In genomic region chr2:211367711-211368110, GRCh38 we compare ENCODE assay signal across 10 cellular contexts.
DNase-seq lines count a peak whose midpoint lies in the region; ATAC-seq and TF ChIP-seq lines count a peak whose summit lies in the region.
"Had no signal": no experiment of that assay in that cellular context is flagged by ENCODE, and none has a peak within 500 bp of the region (broad histone marks: within the 10 kb centered on the region; RNA-seq: fewer than 3 reads in every experiment).

No MANE protein-coding gene starts in this region.

- no peak overlapping the region for H4K8ac ChIP-seq in trophoblast cell (ENCODE audit: low read depth, low read length)

- H3K4me1 ChIP-seq in trophoblast cell (ENCODE audit: control insufficient read depth in 1 of 2, insufficient read depth in 2 of 2, low read length in 2 of 2): no peaks in the 10 kb centered on the region

- no peaks in the 10 kb centered on the region for H3K79me1 ChIP-seq in trophoblast cell (ENCODE audit: low read length)

- no peak overlapping the region for H2BK12ac ChIP-seq in trophoblast cell (ENCODE audit: low read length)

- TF ChIP-seq CTCF in fibroblast of mammary gland (conservative IDR thresholded peaks at IDR 0.05; ENCODE audit: control insufficient read depth, insufficient read depth, low read depth, low read length): no peak

- H3K14ac ChIP-seq in trophoblast cell (ENCODE audit: low read length): no peak overlapping the region

- no peak overlapping the region for H2AFZ ChIP-seq in trophoblast cell (ENCODE audit: insufficient read depth, low read length, poor library complexity)

- no peak overlapping the region for H3K27ac ChIP-seq in trophoblast cell (ENCODE audit: low read depth, low read length)

- ATAC-seq in GM18858 (IDR thresholded peaks at IDR 0.05; ENCODE audit: unreplicated experiment): peak; percentile 95
- peak; percentile 93 for ATAC-seq in GM21737 (IDR thresholded peaks at IDR 0.05; ENCODE audit: unreplicated experiment)
- ATAC-seq in HG03521 (IDR thresholded peaks at IDR 0.05; ENCODE audit: unreplicated experiment): peak; percentile 96

- H2AK5ac ChIP-seq in trophoblast cell (ENCODE audit: low read length): no peak overlapping the region

- no peak overlapping the region for H2BK5ac ChIP-seq in trophoblast cell (ENCODE audit: low read depth, low read length, poor library complexity)

- no peaks in the 10 kb centered on the region for H3K36me3 ChIP-seq in trophoblast cell (ENCODE audit: control insufficient read depth in 1 of 2, insufficient read depth in 2 of 2, low read length in 2 of 2)

- no peak overlapping the region for H2BK120ac ChIP-seq in trophoblast cell (ENCODE audit: insufficient read depth, low read length, poor library complexity)

- no peak overlapping the region for H4K91ac ChIP-seq in trophoblast cell (ENCODE audit: low read depth, low read length)

- H3K23ac ChIP-seq in trophoblast cell (ENCODE audit: low read length): no peak overlapping the region

- DNase-seq in fibroblast of mammary gland (ENCODE audit: low read depth): peak; percentile 7
- DNase-seq in anterior cingulate cortex (lab: John Stamatoyannopoulos, UW): no peak
- DNase-seq in DMS114 treated with DMSO at 0.1 percent for 48 hours (lab: John Stamatoyannopoulos, UW; ENCODE audit: unreplicated experiment): no peak
- no peak for DNase-seq in trophoblast cell
- no peak for DNase-seq in NCI-H2107 treated with DMSO at 0.1 percent for 48 hours (lab: John Stamatoyannopoulos, UW; ENCODE audit: unreplicated experiment)
- DNase-seq: NCI-H1048 had no signal

- H3K4me3 ChIP-seq in fibroblast of mammary gland (ENCODE audit: control insufficient read depth, low read depth, low read length): no peak overlapping the region
- H3K4me3 ChIP-seq in trophoblast cell (ENCODE audit: low read depth, low read length): no peak overlapping the region
- H3K4me3 ChIP-seq: lung had no signal

- H4K12ac ChIP-seq in trophoblast cell (ENCODE audit: low read depth, low read length): no peak overlapping the region

- H3K9me3 ChIP-seq in trophoblast cell (ENCODE audit: insufficient read depth, low read depth, low read length): no peaks in the 10 kb centered on the region

- no peak overlapping the region for H3K9ac ChIP-seq in trophoblast cell (ENCODE audit: low read length)

- H3K4me2 ChIP-seq in trophoblast cell (ENCODE audit: low read length): no peak overlapping the region

- WGBS in trophoblast cell (ENCODE audit: extremely low coverage, insufficient coverage, insufficient read length): no CpG with 5 or more reads among the region's 4 CpGs

- H3K4ac ChIP-seq in trophoblast cell (ENCODE audit: low read depth, low read length): no peak overlapping the region

- H3K27me3 ChIP-seq in trophoblast cell (ENCODE audit: insufficient read depth, low read length): no peaks in the 10 kb centered on the region

- no peak overlapping the region for H3K18ac ChIP-seq in trophoblast cell (ENCODE audit: low read length)

- H3K79me2 ChIP-seq in trophoblast cell (ENCODE audit: control insufficient read depth, insufficient read depth, low read length, poor library complexity): no peaks in the 10 kb centered on the region
